In the genomic region with DNA sequence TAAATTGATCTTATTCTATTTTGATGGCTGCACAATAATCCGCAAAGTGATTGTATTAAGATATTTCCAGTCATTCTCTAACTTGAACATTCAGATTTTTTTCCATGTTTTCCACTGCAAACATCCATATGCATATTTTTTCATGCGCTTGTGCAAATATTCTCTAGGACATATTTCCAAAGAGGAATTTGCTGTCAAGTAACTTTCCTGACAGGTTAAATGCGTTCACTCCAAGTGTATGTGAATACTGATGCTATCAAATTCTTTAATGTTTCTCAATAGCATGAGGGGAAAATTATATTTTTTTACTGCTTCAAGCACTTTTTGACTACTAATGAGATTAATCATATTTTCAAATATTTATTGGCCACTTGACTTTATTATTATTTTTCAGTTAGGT, we compare ENCODE assay signal across 6 cellular contexts.
"Had no signal": no experiment of that assay in that cellular context is flagged by ENCODE, and none has a peak within 500 bp of the region (broad histone marks: within the 10 kb centered on the region; RNA-seq: fewer than 3 reads in every experiment).

No MANE protein-coding gene starts in this region.

- H3K4me3 Mint-ChIP-seq: IgD-negative memory B cell had no signal

- H3K9me3 Mint-ChIP-seq: IgD-negative memory B cell had no signal

- H3K4me1 Mint-ChIP-seq: IgD-negative memory B cell had no signal

- H3K4me3 ChIP-seq: K562 had no signal

- DNase-seq: IMR-90, KBM-7, KG1 had no signal

- H3K27ac ChIP-seq: HL-60 had no signal

- H3K36me3 Mint-ChIP-seq: IgD-negative memory B cell had no signal

- H3K27me3 Mint-ChIP-seq: IgD-negative memory B cell had no signal

- H3K27ac Mint-ChIP-seq: IgD-negative memory B cell had no signal
